ENCODE assay signal across 8 cellular contexts in the genomic region with DNA sequence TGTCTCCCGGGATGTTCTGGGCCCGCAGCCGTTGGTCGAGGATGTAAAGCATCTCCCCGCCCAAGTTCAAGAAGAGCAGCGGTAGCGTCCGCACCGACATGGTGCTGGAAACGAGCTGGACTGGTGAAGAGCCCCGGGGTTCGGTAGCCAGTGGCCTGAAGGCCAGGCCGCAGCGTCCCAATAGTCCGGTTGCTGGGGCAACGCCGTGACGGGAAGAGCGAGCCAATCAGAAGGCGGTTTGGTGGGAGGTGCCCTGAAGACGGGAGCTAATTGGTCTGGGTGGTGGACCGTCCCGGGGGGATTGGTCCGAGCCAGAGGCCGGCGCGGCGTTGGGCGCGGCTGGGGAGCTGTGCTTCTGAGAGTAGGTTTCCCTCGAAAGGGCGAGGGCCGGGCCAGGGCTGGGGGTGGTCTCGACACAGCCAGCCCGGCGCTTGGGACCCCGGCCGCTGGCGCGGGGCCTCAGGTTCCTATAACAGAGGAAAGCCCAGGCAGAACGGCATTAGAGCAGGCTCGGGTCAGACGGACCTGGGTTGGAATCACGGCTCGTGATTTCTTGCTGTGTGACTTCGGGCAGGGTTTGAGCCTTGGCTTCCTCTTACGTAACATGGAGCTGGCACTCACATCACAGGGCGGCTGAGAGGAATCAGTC. TPM values are rescaled to one million over a fixed set of nuclear protein-coding genes. Genes with fewer than 3 reads are reported as not detected.
DNase-seq lines count a peak whose midpoint lies in the region; ATAC-seq and TF ChIP-seq lines count a peak whose summit lies in the region.

A gene with protein sequence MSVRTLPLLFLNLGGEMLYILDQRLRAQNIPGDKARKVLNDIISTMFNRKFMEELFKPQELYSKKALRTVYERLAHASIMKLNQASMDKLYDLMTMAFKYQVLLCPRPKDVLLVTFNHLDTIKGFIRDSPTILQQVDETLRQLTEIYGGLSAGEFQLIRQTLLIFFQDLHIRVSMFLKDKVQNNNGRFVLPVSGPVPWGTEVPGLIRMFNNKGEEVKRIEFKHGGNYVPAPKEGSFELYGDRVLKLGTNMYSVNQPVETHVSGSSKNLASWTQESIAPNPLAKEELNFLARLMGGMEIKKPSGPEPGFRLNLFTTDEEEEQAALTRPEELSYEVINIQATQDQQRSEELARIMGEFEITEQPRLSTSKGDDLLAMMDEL (minus strand): TSS at position 182 of the 649 bp plus-strand sequence. CDS start 82 bp downstream, at position 100.

- DNase-seq in DMS153 treated with DMSO at 0.1 percent for 48 hours (lab: John Stamatoyannopoulos, UW; ENCODE audit: unreplicated experiment) (peak; percentile 100), RKO (ENCODE audit: low spot score) (peak; percentile 97), fibroblast of lung (ENCODE audit: low read depth in 2 of 2) (peak; percentile 96 to 97), naive B cell (peak; percentile 90)
- DNase-seq in Jurkat, Clone E6-1 (ENCODE audit: low read depth, low spot score), result peak; percentile 81
- DNase-seq in activated T-helper 2 cell treated with anti-CD3 and anti-CD28 coated beads, Interferon-gamma antibody, Interleukin-2, Interleukin-4, amounts not matched to agents 10 μg/mL and 5 μg/mL and 100 μg/mL, durations not matched to agents 14 hours and 24 hours and 36 hours (ENCODE audit: low spot score), result peak; percentile 85
- DNase-seq in stimulated activated effector memory CD8-positive, alpha-beta T cell treated with anti-CD3 and anti-CD28 coated beads, Interleukin-12 subunit alpha, Interleukin-12 subunit beta, amount 100 ng/mL, for 72 hours (ENCODE audit: low spot score in 2 of 2), result peak; percentile 73 to 92

- H3K4me3 ChIP-seq in Jurkat, Clone E6-1 (ENCODE audit: low read length), result peak within 1 kb of the TSS; percentile 67
- H3K4me3 ChIP-seq in fibroblast of lung (replicated peaks in 1 of 4; ENCODE audit: control extremely low read depth in 1 of 4, insufficient read depth in 1 of 4, low read depth in 3 of 4, low read length in 4 of 4), result peak within 1 kb of the TSS; percentile 52 to 81 (median 68)

- intact Hi-C loops in activated T-helper 2 cell treated with anti-CD3 and anti-CD28 coated beads, Interferon-gamma antibody, Interleukin-2, Interleukin-4, amounts not matched to agents 10 μg/mL and 5 μg/mL and 100 μg/mL, durations not matched to agents 14 hours and 24 hours and 36 hours (cut with micrococcal nuclease), result loop anchor here (1.0 to 10.0 kb wide), 2 partner anchors 14 to 506 kb away; a partner anchor contains a TSS

- H3K4me2 ChIP-seq in fibroblast of lung (ENCODE audit: extremely low read depth, insufficient read depth, low read length), result peak within 1 kb of the TSS; percentile 89

- peaks cover 19% of the 10 kb centered on the region for H3K36me3 Mint-ChIP-seq in activated T-helper 2 cell treated with anti-CD3 and anti-CD28 coated beads, Interferon-gamma antibody, Interleukin-2, Interleukin-4, amounts not matched to agents 10 μg/mL and 5 μg/mL and 100 μg/mL, durations not matched to agents 14 hours and 24 hours and 36 hours (ENCODE audit: low read depth)
- H3K36me3 Mint-ChIP-seq in naive B cell, result peaks cover 6 to 9% of the 10 kb centered on the region in 2 donors
- H3K36me3 Mint-ChIP-seq in stimulated activated effector memory CD8-positive, alpha-beta T cell treated with anti-CD3 and anti-CD28 coated beads, Interleukin-12 subunit alpha, Interleukin-12 subunit beta, amount 100 ng/mL, for 72 hours, result peaks cover 15% of the 10 kb centered on the region

- peaks cover 26% of the 10 kb centered on the region for H3K4me1 Mint-ChIP-seq in activated T-helper 2 cell treated with anti-CD3 and anti-CD28 coated beads, Interferon-gamma antibody, Interleukin-2, Interleukin-4, amounts not matched to agents 10 μg/mL and 5 μg/mL and 100 μg/mL, durations not matched to agents 14 hours and 24 hours and 36 hours (ENCODE audit: low read depth)
- peaks cover 19 to 23% (median 20%) of the 10 kb centered on the region in 3 donors for H3K4me1 Mint-ChIP-seq in naive B cell
- H3K4me1 Mint-ChIP-seq in stimulated activated effector memory CD8-positive, alpha-beta T cell treated with anti-CD3 and anti-CD28 coated beads, Interleukin-12 subunit alpha, Interleukin-12 subunit beta, amount 100 ng/mL, for 72 hours, result peaks cover 20% of the 10 kb centered on the region

- H3K79me2 ChIP-seq in fibroblast of lung (ENCODE audit: control insufficient read depth, insufficient read depth, low read length), result no peaks in the 10 kb centered on the region

- H3K27ac Mint-ChIP-seq in activated T-helper 2 cell treated with anti-CD3 and anti-CD28 coated beads, Interferon-gamma antibody, Interleukin-2, Interleukin-4, amounts not matched to agents 10 μg/mL and 5 μg/mL and 100 μg/mL, durations not matched to agents 14 hours and 24 hours and 36 hours, result peak within 1 kb of the TSS; percentile 74
- peak within 1 kb of the TSS; percentile 92 to 99 (median 96) for H3K27ac Mint-ChIP-seq in naive B cell
- peak within 1 kb of the TSS; percentile 96 for H3K27ac Mint-ChIP-seq in stimulated activated effector memory CD8-positive, alpha-beta T cell treated with anti-CD3 and anti-CD28 coated beads, Interleukin-12 subunit alpha, Interleukin-12 subunit beta, amount 100 ng/mL, for 72 hours

- H4K20me1 ChIP-seq in fibroblast of lung (ENCODE audit: control insufficient read depth, extremely low read depth, insufficient read depth, low read length), result no peaks in the 10 kb centered on the region

- H3K36me3 ChIP-seq in fibroblast of lung (ENCODE audit: control insufficient read depth, insufficient read depth, low read length), result peaks cover 1% of the 10 kb centered on the region

- no peaks in the 10 kb centered on the region for H3K27me3 Mint-ChIP-seq in activated T-helper 2 cell treated with anti-CD3 and anti-CD28 coated beads, Interferon-gamma antibody, Interleukin-2, Interleukin-4, amounts not matched to agents 10 μg/mL and 5 μg/mL and 100 μg/mL, durations not matched to agents 14 hours and 24 hours and 36 hours (ENCODE audit: low read depth)
- no peaks in the 10 kb centered on the region for H3K27me3 Mint-ChIP-seq in naive B cell

- ATAC-seq in GM21619 (IDR thresholded peaks at IDR 0.05; ENCODE audit: unreplicated experiment) (peak; percentile 98), naive B cell (ENCODE audit: low read depth in 2 of 2) (peak; percentile 95 to 97)
- ATAC-seq in stimulated activated effector memory CD8-positive, alpha-beta T cell treated with anti-CD3 and anti-CD28 coated beads, Interleukin-12 subunit alpha, Interleukin-12 subunit beta, amount 100 ng/mL, for 72 hours, result peak; percentile 99

- H3K9me3 Mint-ChIP-seq in activated T-helper 2 cell treated with anti-CD3 and anti-CD28 coated beads, Interferon-gamma antibody, Interleukin-2, Interleukin-4, amounts not matched to agents 10 μg/mL and 5 μg/mL and 100 μg/mL, durations not matched to agents 14 hours and 24 hours and 36 hours, result no peaks in the 10 kb centered on the region
- H3K9me3 Mint-ChIP-seq in naive B cell, result peaks cover 0 to 1% (median 0%) of the 10 kb centered on the region in 7 donors
- H3K9me3 Mint-ChIP-seq in stimulated activated effector memory CD8-positive, alpha-beta T cell treated with anti-CD3 and anti-CD28 coated beads, Interleukin-12 subunit alpha, Interleukin-12 subunit beta, amount 100 ng/mL, for 72 hours, result no peaks in the 10 kb centered on the region

- H3K4me3 Mint-ChIP-seq in activated T-helper 2 cell treated with anti-CD3 and anti-CD28 coated beads, Interferon-gamma antibody, Interleukin-2, Interleukin-4, amounts not matched to agents 10 μg/mL and 5 μg/mL and 100 μg/mL, durations not matched to agents 14 hours and 24 hours and 36 hours (ENCODE audit: low read depth), result peak within 1 kb of the TSS; percentile 77
- H3K4me3 Mint-ChIP-seq in naive B cell, result peak within 1 kb of the TSS; percentile 78 to 97 (median 94)
- peak within 1 kb of the TSS; percentile 80 for H3K4me3 Mint-ChIP-seq in stimulated activated effector memory CD8-positive, alpha-beta T cell treated with anti-CD3 and anti-CD28 coated beads, Interleukin-12 subunit alpha, Interleukin-12 subunit beta, amount 100 ng/mL, for 72 hours

- peak within 1 kb of the TSS; percentile 83 for H3K9ac ChIP-seq in fibroblast of lung (ENCODE audit: insufficient read depth, low read length)

- H3K4me1 ChIP-seq in fibroblast of lung (ENCODE audit: control insufficient read depth, extremely low read depth, insufficient read depth, low read length), result no peaks in the 10 kb centered on the region

- H3K9me3 ChIP-seq in fibroblast of lung (ENCODE audit: control insufficient read depth, insufficient read depth, low read depth, low read length), result no peaks in the 10 kb centered on the region

- H2AFZ ChIP-seq in fibroblast of lung (ENCODE audit: low read length), result peak within 1 kb of the TSS; percentile 80

- peak within 1 kb of the TSS; percentile 93 for H3K27ac ChIP-seq in fibroblast of lung (ENCODE audit: insufficient read depth, low read length)

- no peak for TF ChIP-seq CTCF in fibroblast of lung (conservative IDR thresholded peaks at IDR 0.05 in 1 of 2, IDR thresholded peaks at IDR 0.05 in 1 of 2; ENCODE audit: low read depth in 1 of 2, low read length in 2 of 2)

- no peaks in the 10 kb centered on the region for H3K27me3 ChIP-seq in fibroblast of lung (ENCODE audit: control insufficient read depth, insufficient read depth, low read length)

RNA-seq across cellular contexts. Expression of the gene that starts here (rescaled TPM):
- 5.6 TPM for polyA plus RNA-seq in Jurkat, Clone E6-1 (2012; ENCODE audit: insufficient read depth, insufficient read length)
- total RNA-seq in activated T-helper 2 cell treated with anti-CD3 and anti-CD28 coated beads, Interferon-gamma antibody, Interleukin-2, Interleukin-4, amounts not matched to agents 10 μg/mL and 5 μg/mL and 100 μg/mL, durations not matched to agents 14 hours and 24 hours and 36 hours, result 0.59 and 1.2 TPM in 2 replicates
- total RNA-seq in fibroblast of lung, result 8.7 and 10.7 TPM in 2 replicates
- polyA plus RNA-seq in fibroblast of lung (6.1 and 6.5 TPM in 2 replicates), naive B cell (ENCODE audit: low read depth in 6 of 6) (under 1 TPM in 1 of 6 donors, not detected in 5; 0.62 TPM)
- 6.6 and 6.7 TPM in 2 replicates for polyA plus RNA-seq in fibroblast of lung (2012)
- polyA minus RNA-seq in fibroblast of lung (ENCODE audit: low replicate concordance), result 0.48 and 5.3 TPM in 2 replicates

Comparison
In these comparisons a context has a peak if more than half of its experiments do, and no peak if none do; other contexts are left out.
1. Peak in every context shown above with its lines: DNase-seq, ATAC-seq, H3K4me3 ChIP-seq and H3K27ac ChIP-seq.
2. Peak in DNase-seq and ATAC-seq in naive B cell; RNA of the gene not detected or under 1 TPM.